In genomic region chr3:105951043-105951442, GRCh38 we compare ENCODE assay signal across 16 cellular contexts.
"Had no signal": no experiment of that assay in that cellular context is flagged by ENCODE, and none has a peak within 500 bp of the region (broad histone marks: within the 10 kb centered on the region; RNA-seq: fewer than 3 reads in every experiment).

No MANE protein-coding gene starts in this region.

- H3K4me1 Mint-ChIP-seq: naive thymus-derived CD8-positive, alpha-beta T cell had no signal

- H3K27ac ChIP-seq: adrenal gland, body of pancreas, dorsolateral prefrontal cortex, gastrocnemius medialis, heart left ventricle had no signal

- H3K4me3 Mint-ChIP-seq: naive thymus-derived CD8-positive, alpha-beta T cell; type B pancreatic cell had no signal

- DNase-seq: activated CD4-positive, alpha-beta T cell treated with anti-CD3 and anti-CD28 coated beads, Interleukin-2, amount 50 U/mL, for 4 hours; activated gamma-delta T cell; adrenal gland; body of pancreas; caudate nucleus; dorsolateral prefrontal cortex; gastrocnemius medialis; heart left ventricle; mesendoderm; naive thymus-derived CD8-positive, alpha-beta T cell; posterior cingulate gyrus; stimulated activated CD4-positive, alpha-beta T cell treated with anti-CD3 and anti-CD28 coated beads, Interleukin-2, amount 100 ng/mL, for 24 hours; stimulated activated naive CD8-positive, alpha-beta T cell treated with anti-CD3 and anti-CD28 coated beads, Interleukin-15, Interleukin-2, amounts not matched to agents 100 U/mL and 50 U/mL, for 24 hours; substantia nigra had no signal

- H3K4me1 ChIP-seq: adrenal gland, body of pancreas, gastrocnemius medialis had no signal

- ATAC-seq: activated naive CD4-positive, alpha-beta T cell treated with anti-CD3 and anti-CD28 coated beads, Interleukin-2, amount 50 U/mL, for 72 hours; body of pancreas; gastrocnemius medialis; heart left ventricle; naive thymus-derived CD8-positive, alpha-beta T cell; stimulated activated naive CD8-positive, alpha-beta T cell treated with anti-CD3 and anti-CD28 coated beads, Interleukin-15, Interleukin-2, amounts not matched to agents 100 U/mL and 50 U/mL, for 24 hours had no signal

- H3K36me3 Mint-ChIP-seq: activated naive CD4-positive, alpha-beta T cell treated with anti-CD3 and anti-CD28 coated beads, Interleukin-2, amount 50 U/mL, for 72 hours; naive thymus-derived CD8-positive, alpha-beta T cell; type B pancreatic cell had no signal

- H3K4me3 ChIP-seq: adrenal gland, body of pancreas, dorsolateral prefrontal cortex, gastrocnemius medialis, heart left ventricle had no signal

- H3K27ac Mint-ChIP-seq: activated naive CD4-positive, alpha-beta T cell treated with anti-CD3 and anti-CD28 coated beads, Interleukin-2, amount 50 U/mL, for 72 hours; type B pancreatic cell had no signal

- H3K9me3 ChIP-seq: adrenal gland, body of pancreas, gastrocnemius medialis, heart left ventricle had no signal

- H3K27me3 ChIP-seq: adrenal gland, body of pancreas, dorsolateral prefrontal cortex, gastrocnemius medialis, heart left ventricle had no signal

- H3K36me3 ChIP-seq: adrenal gland, gastrocnemius medialis, heart left ventricle had no signal

- H3K9me3 Mint-ChIP-seq: activated naive CD4-positive, alpha-beta T cell treated with anti-CD3 and anti-CD28 coated beads, Interleukin-2, amount 50 U/mL, for 72 hours had no signal
